2 cellular contexts compared by ENCODE assay signal in the genomic region with DNA sequence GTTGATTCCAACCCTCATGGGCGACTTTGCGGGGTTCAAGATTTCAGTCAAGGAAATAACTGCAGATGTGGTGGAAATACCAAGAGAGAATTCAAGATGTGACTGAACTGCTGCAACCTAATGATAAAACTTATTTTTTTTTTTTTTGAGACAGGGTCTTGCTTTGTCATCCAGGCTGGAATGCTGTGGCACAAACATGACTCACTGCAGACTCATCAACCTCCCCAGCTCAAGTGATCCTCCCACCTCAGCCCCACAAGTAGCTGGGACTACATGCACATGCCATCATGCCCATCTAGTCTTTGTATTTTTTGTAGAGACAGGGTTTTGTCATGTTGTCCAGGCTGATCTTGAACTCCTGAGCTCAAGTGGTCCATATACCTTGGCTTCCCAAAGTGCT.
TF ChIP-seq lines count a peak whose summit lies in the region.

No MANE protein-coding gene starts in this region.

TF ChIP-seq in SK-N-SH, 30 proteins besides CTCF, POLR2A, EP300 and RAD21 (continued from another document):
- TF ChIP-seq, protein P1, sequence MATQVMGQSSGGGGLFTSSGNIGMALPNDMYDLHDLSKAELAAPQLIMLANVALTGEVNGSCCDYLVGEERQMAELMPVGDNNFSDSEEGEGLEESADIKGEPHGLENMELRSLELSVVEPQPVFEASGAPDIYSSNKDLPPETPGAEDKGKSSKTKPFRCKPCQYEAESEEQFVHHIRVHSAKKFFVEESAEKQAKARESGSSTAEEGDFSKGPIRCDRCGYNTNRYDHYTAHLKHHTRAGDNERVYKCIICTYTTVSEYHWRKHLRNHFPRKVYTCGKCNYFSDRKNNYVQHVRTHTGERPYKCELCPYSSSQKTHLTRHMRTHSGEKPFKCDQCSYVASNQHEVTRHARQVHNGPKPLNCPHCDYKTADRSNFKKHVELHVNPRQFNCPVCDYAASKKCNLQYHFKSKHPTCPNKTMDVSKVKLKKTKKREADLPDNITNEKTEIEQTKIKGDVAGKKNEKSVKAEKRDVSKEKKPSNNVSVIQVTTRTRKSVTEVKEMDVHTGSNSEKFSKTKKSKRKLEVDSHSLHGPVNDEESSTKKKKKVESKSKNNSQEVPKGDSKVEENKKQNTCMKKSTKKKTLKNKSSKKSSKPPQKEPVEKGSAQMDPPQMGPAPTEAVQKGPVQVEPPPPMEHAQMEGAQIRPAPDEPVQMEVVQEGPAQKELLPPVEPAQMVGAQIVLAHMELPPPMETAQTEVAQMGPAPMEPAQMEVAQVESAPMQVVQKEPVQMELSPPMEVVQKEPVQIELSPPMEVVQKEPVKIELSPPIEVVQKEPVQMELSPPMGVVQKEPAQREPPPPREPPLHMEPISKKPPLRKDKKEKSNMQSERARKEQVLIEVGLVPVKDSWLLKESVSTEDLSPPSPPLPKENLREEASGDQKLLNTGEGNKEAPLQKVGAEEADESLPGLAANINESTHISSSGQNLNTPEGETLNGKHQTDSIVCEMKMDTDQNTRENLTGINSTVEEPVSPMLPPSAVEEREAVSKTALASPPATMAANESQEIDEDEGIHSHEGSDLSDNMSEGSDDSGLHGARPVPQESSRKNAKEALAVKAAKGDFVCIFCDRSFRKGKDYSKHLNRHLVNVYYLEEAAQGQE (IDR thresholded peaks at IDR 0.05; ENCODE audit: low read depth, low read length) = no peak
- TF ChIP-seq MXI1 (IDR thresholded peaks at IDR 0.05; ENCODE audit: low read depth, low read length) = no peak
TF ChIP-seq in SK-N-SH: peak in this region for 1.

TF ChIP-seq in SK-N-SH treated with all-trans-retinoic acid at 6 μM for 48 hours, 23 proteins besides CTCF, POLR2A, EP300 and RAD21 (continued from another document):
- TF ChIP-seq, protein P2, sequence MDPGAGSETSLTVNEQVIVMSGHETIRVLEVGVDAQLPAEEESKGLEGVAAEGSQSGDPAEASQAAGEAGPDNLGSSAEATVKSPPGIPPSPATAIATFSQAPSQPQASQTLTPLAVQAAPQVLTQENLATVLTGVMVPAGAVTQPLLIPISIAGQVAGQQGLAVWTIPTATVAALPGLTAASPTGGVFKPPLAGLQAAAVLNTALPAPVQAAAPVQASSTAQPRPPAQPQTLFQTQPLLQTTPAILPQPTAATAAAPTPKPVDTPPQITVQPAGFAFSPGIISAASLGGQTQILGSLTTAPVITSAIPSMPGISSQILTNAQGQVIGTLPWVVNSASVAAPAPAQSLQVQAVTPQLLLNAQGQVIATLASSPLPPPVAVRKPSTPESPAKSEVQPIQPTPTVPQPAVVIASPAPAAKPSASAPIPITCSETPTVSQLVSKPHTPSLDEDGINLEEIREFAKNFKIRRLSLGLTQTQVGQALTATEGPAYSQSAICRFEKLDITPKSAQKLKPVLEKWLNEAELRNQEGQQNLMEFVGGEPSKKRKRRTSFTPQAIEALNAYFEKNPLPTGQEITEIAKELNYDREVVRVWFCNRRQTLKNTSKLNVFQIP (CRISPR knock-in tag; IDR thresholded peaks at IDR 0.05; ENCODE audit: borderline replicate concordance, low read depth) = no peak
- no peak for TF ChIP-seq TCF4 (CRISPR knock-in tag; IDR thresholded peaks at IDR 0.05; ENCODE audit: borderline replicate concordance)
- no peak for TF ChIP-seq ESRRG (CRISPR knock-in tag; IDR thresholded peaks at IDR 0.05)
- no peak for TF ChIP-seq ZNF70 (CRISPR knock-in tag; IDR thresholded peaks at IDR 0.05)
- TF ChIP-seq ZFP30 (CRISPR knock-in tag; IDR thresholded peaks at IDR 0.05) = no peak
- no peak for TF ChIP-seq ZFP3 (CRISPR knock-in tag; IDR thresholded peaks at IDR 0.05)
- TF ChIP-seq TOX (CRISPR knock-in tag; IDR thresholded peaks at IDR 0.05; ENCODE audit: borderline replicate concordance) = no peak
- TF ChIP-seq, protein P3, sequence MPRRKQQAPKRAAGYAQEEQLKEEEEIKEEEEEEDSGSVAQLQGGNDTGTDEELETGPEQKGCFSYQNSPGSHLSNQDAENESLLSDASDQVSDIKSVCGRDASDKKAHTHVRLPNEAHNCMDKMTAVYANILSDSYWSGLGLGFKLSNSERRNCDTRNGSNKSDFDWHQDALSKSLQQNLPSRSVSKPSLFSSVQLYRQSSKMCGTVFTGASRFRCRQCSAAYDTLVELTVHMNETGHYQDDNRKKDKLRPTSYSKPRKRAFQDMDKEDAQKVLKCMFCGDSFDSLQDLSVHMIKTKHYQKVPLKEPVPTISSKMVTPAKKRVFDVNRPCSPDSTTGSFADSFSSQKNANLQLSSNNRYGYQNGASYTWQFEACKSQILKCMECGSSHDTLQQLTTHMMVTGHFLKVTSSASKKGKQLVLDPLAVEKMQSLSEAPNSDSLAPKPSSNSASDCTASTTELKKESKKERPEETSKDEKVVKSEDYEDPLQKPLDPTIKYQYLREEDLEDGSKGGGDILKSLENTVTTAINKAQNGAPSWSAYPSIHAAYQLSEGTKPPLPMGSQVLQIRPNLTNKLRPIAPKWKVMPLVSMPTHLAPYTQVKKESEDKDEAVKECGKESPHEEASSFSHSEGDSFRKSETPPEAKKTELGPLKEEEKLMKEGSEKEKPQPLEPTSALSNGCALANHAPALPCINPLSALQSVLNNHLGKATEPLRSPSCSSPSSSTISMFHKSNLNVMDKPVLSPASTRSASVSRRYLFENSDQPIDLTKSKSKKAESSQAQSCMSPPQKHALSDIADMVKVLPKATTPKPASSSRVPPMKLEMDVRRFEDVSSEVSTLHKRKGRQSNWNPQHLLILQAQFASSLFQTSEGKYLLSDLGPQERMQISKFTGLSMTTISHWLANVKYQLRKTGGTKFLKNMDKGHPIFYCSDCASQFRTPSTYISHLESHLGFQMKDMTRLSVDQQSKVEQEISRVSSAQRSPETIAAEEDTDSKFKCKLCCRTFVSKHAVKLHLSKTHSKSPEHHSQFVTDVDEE (CRISPR knock-in tag; IDR thresholded peaks at IDR 0.05) = no peak
- TF ChIP-seq GLIS3 (CRISPR knock-in tag; IDR thresholded peaks at IDR 0.05) = no peak
